In the genomic region with DNA sequence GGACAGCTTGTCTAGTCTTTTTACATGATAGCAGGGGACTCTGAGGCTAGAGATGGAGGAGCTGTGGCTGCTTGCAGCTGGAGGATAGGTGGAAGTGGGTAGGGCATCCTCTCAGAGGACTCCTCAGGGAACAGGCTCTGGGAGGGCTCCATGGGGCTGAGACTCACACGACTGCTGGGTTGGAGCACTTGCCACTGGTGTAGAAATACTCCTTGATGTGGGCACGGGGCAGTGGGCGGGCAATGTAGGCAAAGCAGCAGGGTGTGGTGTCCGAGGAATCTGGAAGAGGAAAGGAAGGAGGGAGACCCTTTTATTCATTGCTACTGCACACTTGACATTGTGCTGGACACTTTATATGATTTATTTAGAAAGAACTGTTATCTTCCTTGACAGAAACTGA, we compare ENCODE assay signal across 23 cellular contexts. TPM values are rescaled to one million over a fixed set of nuclear protein-coding genes. Genes with fewer than 3 reads are reported as not detected.
A peak's percentile ranks its signal among the peaks of the same experiment; 100 is the strongest.
DNase-seq lines count a peak whose midpoint lies in the region; ATAC-seq and TF ChIP-seq lines count a peak whose summit lies in the region.
"Had no signal": no experiment of that assay in that cellular context is flagged by ENCODE, and none has a peak within 500 bp of the region (broad histone marks: within the 10 kb centered on the region; RNA-seq: fewer than 3 reads in every experiment).

No MANE protein-coding gene starts in this region.

- peaks cover 1% of the 10 kb centered on the region for H3K27me3 Mint-ChIP-seq in activated T-cell treated with anti-CD3 and anti-CD28 coated beads, Interleukin-2, amount 50 U/mL, for 4 hours (ENCODE audit: low read depth)
- no peaks in the 10 kb centered on the region for H3K27me3 Mint-ChIP-seq in activated naive CD8-positive, alpha-beta T cell treated with anti-CD3 and anti-CD28 coated beads for 36 hours
- H3K27me3 Mint-ChIP-seq in natural killer cell treated with Interleukin-12 subunit alpha and Interleukin-12 subunit beta and Interleukin-15 and Interleukin-18, amount 100 ng/mL, for 72 hours = no peaks in the 10 kb centered on the region

- peaks cover 5% of the 10 kb centered on the region for H3K36me3 Mint-ChIP-seq in activated T-cell treated with anti-CD3 and anti-CD28 coated beads, Interleukin-2, amount 50 U/mL, for 4 hours (ENCODE audit: insufficient read depth)
- peaks cover 4% of the 10 kb centered on the region for H3K36me3 Mint-ChIP-seq in activated naive CD8-positive, alpha-beta T cell treated with anti-CD3 and anti-CD28 coated beads for 36 hours
- peaks cover 32% of the 10 kb centered on the region for H3K36me3 Mint-ChIP-seq in natural killer cell treated with Interleukin-12 subunit alpha and Interleukin-12 subunit beta and Interleukin-15 and Interleukin-18, amount 100 ng/mL, for 72 hours
- H3K36me3 Mint-ChIP-seq: mesothelial cell of epicardium, WTC11 had no signal

- DNase-seq in activated T-cell treated with anti-CD3 and anti-CD28 coated beads, Interleukin-2, amount 50 U/mL, for 4 hours = peak; percentile 15
- DNase-seq in activated T-cell treated with anti-CD3 and anti-CD28 coated beads, Interleukin-2, amount 50 U/mL, for 48 hours = no peak
- DNase-seq in NB4 (ENCODE audit: low read depth) (peak; percentile 34), NCI-H1930 (lab: John Stamatoyannopoulos, UW) (no peak)
- DNase-seq in activated naive CD8-positive, alpha-beta T cell treated with anti-CD3 and anti-CD28 coated beads for 36 hours = no peak
- DNase-seq in natural killer cell treated with Interleukin-12 subunit alpha and Interleukin-12 subunit beta and Interleukin-15 and Interleukin-18, amount 100 ng/mL, for 72 hours (ENCODE audit: low spot score) = no peak
- DNase-seq: activated naive CD4-positive, alpha-beta T cell treated with anti-CD3 and anti-CD28 coated beads, Interleukin-2, amount 50 U/mL, for 16 hours; effector CD4-positive, alpha-beta T cell; erythroblast; foreskin fibroblast; left ventricle myocardium inferior; NCI-H1105 treated with DMSO at 0.1 percent for 48 hours; NCI-H2107; testis had no signal

- no peaks in the 10 kb centered on the region for H3K9me3 Mint-ChIP-seq in activated T-cell treated with anti-CD3 and anti-CD28 coated beads, Interleukin-2, amount 50 U/mL, for 4 hours
- H3K9me3 Mint-ChIP-seq in activated naive CD8-positive, alpha-beta T cell treated with anti-CD3 and anti-CD28 coated beads for 36 hours = no peaks in the 10 kb centered on the region
- H3K9me3 Mint-ChIP-seq in natural killer cell treated with Interleukin-12 subunit alpha and Interleukin-12 subunit beta and Interleukin-15 and Interleukin-18, amount 100 ng/mL, for 72 hours = no peaks in the 10 kb centered on the region
- H3K9me3 Mint-ChIP-seq: mesothelial cell of epicardium, WTC11 had no signal

- peak overlapping the region; percentile 83 for H3K4me3 Mint-ChIP-seq in activated T-cell treated with anti-CD3 and anti-CD28 coated beads, Interleukin-2, amount 50 U/mL, for 4 hours
- H3K4me3 Mint-ChIP-seq in activated naive CD8-positive, alpha-beta T cell treated with anti-CD3 and anti-CD28 coated beads for 36 hours = peak overlapping the region; percentile 58
- H3K4me3 Mint-ChIP-seq in natural killer cell treated with Interleukin-12 subunit alpha and Interleukin-12 subunit beta and Interleukin-15 and Interleukin-18, amount 100 ng/mL, for 72 hours = peak overlapping the region; percentile 98
- H3K4me3 Mint-ChIP-seq: mesothelial cell of epicardium, WTC11 had no signal

- peak overlapping the region; percentile 93 for H3K27ac Mint-ChIP-seq in activated naive CD8-positive, alpha-beta T cell treated with anti-CD3 and anti-CD28 coated beads for 36 hours
- H3K27ac Mint-ChIP-seq in natural killer cell treated with Interleukin-12 subunit alpha and Interleukin-12 subunit beta and Interleukin-15 and Interleukin-18, amount 100 ng/mL, for 72 hours = peak overlapping the region; percentile 99
- H3K27ac Mint-ChIP-seq: mesothelial cell of epicardium, WTC11 had no signal

- no peak for TF ChIP-seq POLR2A in NB4 (IDR thresholded peaks at IDR 0.05; ENCODE audit: extremely low read depth, insufficient read length)

- no peak for TF ChIP-seq CTCF in NB4 (IDR thresholded peaks at IDR 0.05; ENCODE audit: low read depth, low read length)

- H3K4me1 Mint-ChIP-seq in activated T-cell treated with anti-CD3 and anti-CD28 coated beads, Interleukin-2, amount 50 U/mL, for 4 hours (ENCODE audit: low read depth) = peaks cover 40% of the 10 kb centered on the region
- H3K4me1 Mint-ChIP-seq in activated naive CD8-positive, alpha-beta T cell treated with anti-CD3 and anti-CD28 coated beads for 36 hours = peaks cover 51% of the 10 kb centered on the region
- peaks cover 61 to 69% of the 10 kb centered on the region in 2 donors for H3K4me1 Mint-ChIP-seq in natural killer cell treated with Interleukin-12 subunit alpha and Interleukin-12 subunit beta and Interleukin-15 and Interleukin-18, amount 100 ng/mL, for 72 hours (ENCODE audit: low read depth in 2 of 2)
- H3K4me1 Mint-ChIP-seq: mesothelial cell of epicardium had no signal

- ATAC-seq in activated T-cell treated with anti-CD3 and anti-CD28 coated beads, Interleukin-2, amount 50 U/mL, for 4 hours = no peak
- no peak for ATAC-seq in natural killer cell treated with Interleukin-12 subunit alpha and Interleukin-12 subunit beta and Interleukin-15 and Interleukin-18, amount 100 ng/mL, for 72 hours
- ATAC-seq in HG02759 (IDR thresholded peaks at IDR 0.05; ENCODE audit: unreplicated experiment) (no peak), GM19328 (IDR thresholded peaks at IDR 0.05; ENCODE audit: unreplicated experiment) (no peak)
- ATAC-seq: Panc1, WTC11 had no signal

- H3K4me3 ChIP-seq in NB4 (ENCODE audit: low read depth, low read length) = peak overlapping the region; percentile 25
- H3K4me3 ChIP-seq: left ventricle myocardium inferior, SJSA1, testis had no signal

RNA-seq across cellular contexts. Expression of gene CCL5, which starts 1.8 kb away (rescaled TPM):
- total RNA-seq in activated T-cell treated with anti-CD3 and anti-CD28 coated beads, Interleukin-2, amount 50 U/mL, for 4 hours = 10 to 100 TPM; 19.9 to 72.3 (median 64.7) TPM
- 10 to 100 TPM; 16.4 to 18.1 TPM for total RNA-seq in activated naive CD8-positive, alpha-beta T cell treated with anti-CD3 and anti-CD28 coated beads for 36 hours
- 100 to 1,000 TPM in 1 of 2 donors, 10 to 100 TPM in 1; 97.5 to 224 TPM for total RNA-seq in natural killer cell treated with Interleukin-12 subunit alpha and Interleukin-12 subunit beta and Interleukin-15 and Interleukin-18, amount 100 ng/mL, for 72 hours
- total RNA-seq: mesothelial cell of epicardium, NCI-H460, SJSA1 had no signal

RNA-seq across cellular contexts. Expression of gene HEATR9, which starts 9.7 kb away (rescaled TPM):
- total RNA-seq in activated T-cell treated with anti-CD3 and anti-CD28 coated beads, Interleukin-2, amount 50 U/mL, for 4 hours = under 1 TPM in 1 of 3 donors, not detected in 2; 0.21 TPM
- under 1 TPM in 1 of 2 experiments, not detected in 1; 0.18 TPM for total RNA-seq in activated naive CD8-positive, alpha-beta T cell treated with anti-CD3 and anti-CD28 coated beads for 36 hours
- total RNA-seq in natural killer cell treated with Interleukin-12 subunit alpha and Interleukin-12 subunit beta and Interleukin-15 and Interleukin-18, amount 100 ng/mL, for 72 hours = 1 to 10 TPM in 1 of 2 donors, under 1 TPM in 1; 0.81 to 2.9 TPM
- total RNA-seq: cerebellum, left ventricle myocardium inferior, mesothelial cell of epicardium, NCI-H460, posterior vena cava, SJSA1, WTC11 had no signal

RNA-seq across cellular contexts. Expression of gene RDM1, which starts 52.2 kb away (rescaled TPM):
- not detected for total RNA-seq in activated T-cell treated with anti-CD3 and anti-CD28 coated beads, Interleukin-2, amount 50 U/mL, for 4 hours
- total RNA-seq in activated naive CD8-positive, alpha-beta T cell treated with anti-CD3 and anti-CD28 coated beads for 36 hours = 1 to 10 TPM; 4.3 to 5.6 TPM
- 1 to 10 TPM; 1.3 to 3.5 TPM for total RNA-seq in natural killer cell treated with Interleukin-12 subunit alpha and Interleukin-12 subunit beta and Interleukin-15 and Interleukin-18, amount 100 ng/mL, for 72 hours
- total RNA-seq: left ventricle myocardium inferior, posterior vena cava had no signal

Comparison
In these comparisons a context has a peak if more than half of its experiments do, and no peak if none do; other contexts are left out.
1. DNase-seq: peak in activated T-cell treated with anti-CD3 and anti-CD28 coated beads, Interleukin-2, amount 50 U/mL, for 4 hours (single experiment) and NB4 (single experiment); none in activated T-cell treated with anti-CD3 and anti-CD28 coated beads, Interleukin-2, amount 50 U/mL, for 48 hours (0 of 2), activated naive CD8-positive, alpha-beta T cell treated with anti-CD3 and anti-CD28 coated beads for 36 hours (single experiment), natural killer cell treated with Interleukin-12 subunit alpha and Interleukin-12 subunit beta and Interleukin-15 and Interleukin-18, amount 100 ng/mL, for 72 hours (single experiment) and NCI-H1930 (0 of 2).
2. Peak in every context shown above with its lines, with median percentiles within 50 percentile points of each other: H3K4me3 Mint-ChIP-seq.